Comparison of ENCODE assay signal across 24 cellular contexts in the genomic region with DNA sequence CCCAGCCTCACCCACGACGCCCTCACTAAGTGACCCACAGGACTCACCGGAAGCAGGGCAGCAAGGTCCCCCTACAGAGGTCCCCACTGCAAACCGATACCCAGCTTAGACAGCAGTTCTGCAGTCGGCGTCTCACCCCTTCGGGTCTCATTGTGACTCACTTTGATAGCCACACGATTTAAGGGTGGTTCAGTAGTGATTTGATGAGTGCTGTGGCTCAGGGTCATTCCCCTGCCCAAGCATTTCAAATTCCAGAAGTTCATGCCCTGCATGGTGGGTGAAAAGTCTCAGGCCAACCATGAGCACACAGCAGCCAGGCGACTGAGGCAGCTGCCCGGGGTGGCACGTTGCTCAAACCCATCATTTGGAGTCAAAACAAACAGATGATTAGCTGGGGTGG.
DNase-seq lines count a peak whose midpoint lies in the region; ATAC-seq, FAIRE-seq and TF ChIP-seq lines count a peak whose summit lies in the region.
"Had no signal": no experiment of that assay in that cellular context is flagged by ENCODE, and none has a peak within 500 bp of the region (broad histone marks: within the 10 kb centered on the region; RNA-seq: fewer than 3 reads in every experiment).

No MANE protein-coding gene starts in this region.

- no peak overlapping the region for H2BK120ac ChIP-seq in mesendoderm (ENCODE audit: low read depth, low read length)

- no peak overlapping the region for H3K56ac ChIP-seq in mesendoderm (ENCODE audit: low read length)

- H3K27me3 ChIP-seq in KMS-11 (ENCODE audit: insufficient read depth, low read depth), result no peaks in the 10 kb centered on the region
- H3K27me3 ChIP-seq in GM12878 (replicated peaks in 1 of 2; ENCODE audit: control insufficient read depth in 2 of 2, insufficient read depth in 2 of 2, low read length in 1 of 2), result no peaks in the 10 kb centered on the region
- no peaks in the 10 kb centered on the region for H3K27me3 ChIP-seq in mesendoderm (ENCODE audit: insufficient read depth, low read length, poor library complexity)
- H3K27me3 ChIP-seq in smooth muscle cell (ENCODE audit: low read depth), result no peaks in the 10 kb centered on the region
- H3K27me3 ChIP-seq: BLaER1, stomach, transverse colon had no signal

- H3K23ac ChIP-seq in mesendoderm (ENCODE audit: low read length), result peak overlapping the region; percentile 66

- H3K9me3 ChIP-seq in GM12878 (replicated peaks; ENCODE audit: control insufficient read depth, insufficient read depth, low read length) (no peaks in the 10 kb centered on the region), smooth muscle cell (replicated peaks; ENCODE audit: low read depth) (no peaks in the 10 kb centered on the region)
- H3K9me3 ChIP-seq: BLaER1, prostate gland, stomach, transverse colon had no signal

- ATAC-seq in GM12878 (peak; percentile 20; the same call in 1 of the 3 replicates), GM21526 (IDR thresholded peaks at IDR 0.05; ENCODE audit: low FRiP score, unreplicated experiment) (no peak), GM21528 (IDR thresholded peaks at IDR 0.05; ENCODE audit: low FRiP score, unreplicated experiment) (no peak)
- ATAC-seq: activated T-helper 17 cell treated with anti-CD3 and anti-CD28 coated beads, Interleukin-2, amount 50 U/mL, for 72 hours; esophagus mucosa; left cardiac atrium had no signal

- TF ChIP-seq CTCF in KMS-11 (conservative IDR thresholded peaks at IDR 0.05; ENCODE audit: low read depth, low read length) (no peak), GM12878 (IDR thresholded peaks at IDR 0.05 in 2 of 3, conservative IDR thresholded peaks at IDR 0.05 in 1 of 3; ENCODE audit: control insufficient read depth in 2 of 3, extremely low read depth in 1 of 3, insufficient read depth in 1 of 3, low read depth in 3 of 3, low read length in 3 of 3) (no peak), smooth muscle cell (IDR thresholded peaks at IDR 0.05; ENCODE audit: borderline replicate concordance, insufficient read depth, poor library complexity, severe bottlenecking) (no peak)

- intact Hi-C loops in GM12878 (cut with micrococcal nuclease; ENCODE audit: unreplicated experiment), result no loop called here

- H2AFZ ChIP-seq in KMS-11 (ENCODE audit: low read depth) (peak overlapping the region; percentile 40; the same call in 1 of the 2 replicates), GM12878 (ENCODE audit: control insufficient read depth, low read depth, low read length) (no peak overlapping the region), smooth muscle cell (ENCODE audit: low read depth) (no peak overlapping the region)

- no peak for FAIRE-seq in GM12878 (lab: Jason Lieb, UNC)
- FAIRE-seq: colon had no signal

- H2BK5ac ChIP-seq in mesendoderm (ENCODE audit: low read length), result no peak overlapping the region

- no TSS peak for BruUV-seq in GM12878 (replicated peaks; lab: Mats Ljungman, UMichigan)

- TF ChIP-seq RAD21 in GM12878 (IDR thresholded peaks at IDR 0.05; ENCODE audit: insufficient read depth, low read depth, low read length), result no peak

- peaks cover 57% of the 10 kb centered on the region for H3K4me1 ChIP-seq in KMS-11 (ENCODE audit: low read depth, poor library complexity, severe bottlenecking)
- no peaks in the 10 kb centered on the region; the same call in 1 of the 2 replicates for H3K4me1 ChIP-seq in GM12878 (ENCODE audit: control insufficient read depth, insufficient read depth, low read length)
- H3K4me1 ChIP-seq in mesendoderm (ENCODE audit: control insufficient read depth, low read depth, low read length), result no peaks in the 10 kb centered on the region
- peaks cover 21% of the 10 kb centered on the region for H3K4me1 ChIP-seq in smooth muscle cell (ENCODE audit: low read depth)

- no peak overlapping the region for H4K5ac ChIP-seq in mesendoderm (ENCODE audit: low read length)

- TF ChIP-seq POLR2A in GM12878 (IDR thresholded peaks at IDR 0.05; ENCODE audit: low read depth, low read length), result no peak

- RAD21 ChIA-PET in GM12878 (lab: Charles Lee; ENCODE audit: unreplicated experiment), result interaction anchor here (1.0 kb wide), 1 partner anchor 36 kb away, joined by 3 read pairs; no protein-coding TSS in a partner anchor

- H4K8ac ChIP-seq in mesendoderm (ENCODE audit: low read depth, low read length), result no peak overlapping the region

- H3K9ac ChIP-seq in KMS-11 (no peak overlapping the region; the same call in 1 of the 2 replicates), GM12878 (ENCODE audit: control insufficient read depth, insufficient read depth, low read length) (no peak overlapping the region), mesendoderm (ENCODE audit: low read length) (no peak overlapping the region), smooth muscle cell (ENCODE audit: low read depth) (no peak overlapping the region)
- H3K9ac ChIP-seq: BLaER1 had no signal

- H3K4me2 ChIP-seq in KMS-11, result peak overlapping the region; percentile 85
- H3K4me2 ChIP-seq in GM12878 (ENCODE audit: control insufficient read depth, insufficient read depth), result no peak overlapping the region
- H3K4me2 ChIP-seq in mesendoderm (ENCODE audit: low read length), result no peak overlapping the region
- no peak overlapping the region for H3K4me2 ChIP-seq in smooth muscle cell

- no peak overlapping the region for H3K18ac ChIP-seq in mesendoderm (ENCODE audit: low read length)

- H3K4me3 ChIP-seq in KMS-11 (IDR thresholded peaks at IDR 0.05; ENCODE audit: insufficient read depth, low read depth, low read length), result no peak overlapping the region
- H3K4me3 ChIP-seq in GM12878, result no peak overlapping the region
- H3K4me3 ChIP-seq in mesendoderm (ENCODE audit: low read length), result no peak overlapping the region
- H3K4me3 ChIP-seq in smooth muscle cell, result no peak overlapping the region
- H3K4me3 ChIP-seq: BLaER1, prostate gland, stomach, transverse colon had no signal

- no peak for DNase-seq in GM12878 (ENCODE audit: low read depth, low spot score)
- no peak for DNase-seq in mesendoderm
- no peak for DNase-seq in smooth muscle cell (lab: John Stamatoyannopoulos, UW; ENCODE audit: unreplicated experiment)
- DNase-seq in AG20443 (ENCODE audit: low spot score), result no peak
- DNase-seq in SIG-M5 treated with dmso at 0.1 percent for 504 hours (lab: John Stamatoyannopoulos, UW; ENCODE audit: unreplicated experiment), result no peak
- DNase-seq: ACHN; activated CD4-positive, alpha-beta memory T cell treated with anti-CD3 and anti-CD28 coated beads, Interleukin-2, amount 10 ng/mL, durations not matched to agents 7 days and 5 days; amygdala; COR-L47; DMS53; foreskin melanocyte; left cardiac atrium; NCI-H1694; NCI-H524; stomach; transverse colon had no signal

- H3K36me3 ChIP-seq in KMS-11 (ENCODE audit: insufficient read depth) (no peaks in the 10 kb centered on the region), GM12878 (ENCODE audit: control insufficient read depth in 2 of 2, insufficient read depth in 2 of 2, low read length in 1 of 2) (no peaks in the 10 kb centered on the region), mesendoderm (ENCODE audit: control insufficient read depth, insufficient read depth, low read length) (no peaks in the 10 kb centered on the region), smooth muscle cell (ENCODE audit: low read depth) (no peaks in the 10 kb centered on the region)
- H3K36me3 ChIP-seq: BLaER1, prostate gland, stomach, transverse colon had no signal

- no peaks in the 10 kb centered on the region for H4K20me1 ChIP-seq in KMS-11 (ENCODE audit: insufficient read depth)
- H4K20me1 ChIP-seq in GM12878 (ENCODE audit: control insufficient read depth, insufficient read depth), result no peaks in the 10 kb centered on the region
- no peaks in the 10 kb centered on the region for H4K20me1 ChIP-seq in smooth muscle cell (ENCODE audit: low read depth)
- H4K20me1 ChIP-seq: BLaER1 had no signal

- CTCF ChIA-PET in GM12878 (lab: Yijun Ruan, JAX), result no interaction called here

- TF ChIP-seq EP300 in GM12878 (IDR thresholded peaks at IDR 0.05; ENCODE audit: borderline replicate concordance in 1 of 2, control insufficient read depth in 1 of 2, low read depth in 2 of 2, low read length in 2 of 2), result no peak

- no peak overlapping the region for H2BK15ac ChIP-seq in mesendoderm (replicated peaks; ENCODE audit: low read depth)

- no peak overlapping the region for H2AK5ac ChIP-seq in mesendoderm (ENCODE audit: low read length)

- H3K79me2 ChIP-seq in KMS-11 (ENCODE audit: insufficient read depth, low read depth), result no peaks in the 10 kb centered on the region
- no peaks in the 10 kb centered on the region for H3K79me2 ChIP-seq in GM12878 (ENCODE audit: control insufficient read depth, insufficient read depth, low read length)
- H3K79me2 ChIP-seq in mesendoderm (ENCODE audit: control insufficient read depth, insufficient read depth, low read length), result no peaks in the 10 kb centered on the region
- peaks cover 5% of the 10 kb centered on the region for H3K79me2 ChIP-seq in smooth muscle cell (ENCODE audit: low read depth)

- WGBS in GM12878 (ENCODE audit: insufficient coverage, insufficient replicate concordance, low lambda C conversion rate, missing lambda C conversion rate), result 45% methylated on average over 11 of the region's 11 CpGs
- WGBS in mesendoderm (ENCODE audit: extremely low coverage, insufficient coverage, low lambda C conversion rate), result no CpG with 5 or more reads among the region's 11 CpGs
- WGBS in smooth muscle cell (ENCODE audit: low lambda C conversion rate), result 92% methylated on average over 11 of the region's 11 CpGs

- SMC1A ChIA-PET in GM12878 (lab: Charles Lee; ENCODE audit: uncharacterized antibody, unreplicated experiment), result no interaction called here

- no peaks in the 10 kb centered on the region for H3K79me1 ChIP-seq in mesendoderm (ENCODE audit: low read length)

- peaks cover 12% of the 10 kb centered on the region for H3F3A ChIP-seq in smooth muscle cell (ENCODE audit: low read depth)

- H3K27ac ChIP-seq in KMS-11 (peak overlapping the region; percentile 93; the same call in 1 of the 2 replicates), GM12878 (ENCODE audit: control insufficient read depth, insufficient read depth) (no peak overlapping the region), mesendoderm (ENCODE audit: low read depth, low read length) (no peak overlapping the region), smooth muscle cell (ENCODE audit: low read depth) (peak overlapping the region; percentile 76)
- H3K27ac ChIP-seq: BLaER1, transverse colon had no signal

- H3K4ac ChIP-seq in mesendoderm (ENCODE audit: low read depth, low read length), result no peak overlapping the region

- POLR2A ChIA-PET in GM12878 (lab: Charles Lee), result no interaction called here

- in situ Hi-C loops in GM12878 (cut with MboI), result no loop called here

TF ChIP-seq in GM12878, 131 proteins besides CTCF, POLR2A, EP300 and RAD21 (continues in another document):
- TF ChIP-seq NR2C2 (IDR thresholded peaks at IDR 0.05; ENCODE audit: borderline replicate concordance, control insufficient read depth, insufficient read length, low read depth), result no peak
- no peak for TF ChIP-seq TCF12 (IDR thresholded peaks at IDR 0.05; ENCODE audit: low read depth, low read length)
- TF ChIP-seq ASH2L (IDR thresholded peaks at IDR 0.05; ENCODE audit: borderline replicate concordance, low read depth), result no peak
- TF ChIP-seq RAD51 (IDR thresholded peaks at IDR 0.05), result no peak
- TF ChIP-seq NR2F1 (conservative IDR thresholded peaks at IDR 0.05), result no peak

Comparison
In these comparisons a context has a peak if more than half of its experiments do, and no peak if none do; other contexts are left out.
1. H3K27ac ChIP-seq: peak in KMS-11 (single experiment) and smooth muscle cell (single experiment); none in GM12878 (single experiment) and mesendoderm (single experiment).